ENCODE assay signal across 9 cellular contexts in the genomic region with DNA sequence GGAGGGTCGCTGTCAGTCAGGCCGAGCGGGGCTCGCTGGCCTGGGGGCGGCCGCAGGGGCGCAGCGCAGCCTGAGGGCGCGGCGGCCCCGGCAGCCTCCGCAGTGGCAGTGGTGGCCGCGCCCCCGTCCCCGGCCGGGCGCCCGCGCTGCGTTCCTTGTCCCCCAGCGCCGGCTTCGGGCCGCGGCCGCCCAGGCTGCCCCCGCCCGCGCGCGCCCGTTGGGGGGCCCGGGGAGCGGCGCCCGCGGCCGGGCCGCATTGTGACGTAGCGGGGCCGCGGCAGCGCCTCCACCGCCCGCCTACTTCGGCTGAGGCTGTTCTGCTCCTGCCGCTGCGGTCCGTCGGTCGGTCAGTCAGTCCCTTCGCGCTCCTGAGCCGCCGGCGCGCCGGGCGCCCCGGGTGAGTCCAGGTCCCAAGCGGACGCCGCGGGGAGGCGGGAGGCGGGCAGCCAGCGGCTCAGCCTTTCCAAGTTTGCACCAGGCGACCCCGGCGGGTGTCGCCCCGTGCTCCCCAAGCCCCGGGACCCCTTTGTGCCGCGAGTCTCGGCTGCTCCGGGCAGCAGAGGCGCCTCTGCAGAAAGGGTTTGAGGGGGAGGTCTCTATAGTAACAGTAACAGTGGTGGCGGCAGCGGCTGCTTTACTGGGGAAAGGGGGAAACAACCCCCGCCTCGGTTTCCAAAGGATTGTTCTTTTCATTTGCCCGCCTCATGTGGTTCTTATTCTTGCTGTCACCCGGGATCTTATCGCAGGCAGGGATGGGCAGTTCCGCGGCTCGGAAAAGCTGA. TPM values are rescaled to one million over a fixed set of nuclear protein-coding genes. Genes with fewer than 3 reads are reported as not detected.
A peak's percentile ranks its signal among the peaks of the same experiment; 100 is the strongest.
DNase-seq lines count a peak whose midpoint lies in the region; ATAC-seq, FAIRE-seq and TF ChIP-seq lines count a peak whose summit lies in the region.
"Had no signal": no experiment of that assay in that cellular context is flagged by ENCODE, and none has a peak within 500 bp of the region (broad histone marks: within the 10 kb centered on the region; RNA-seq: fewer than 3 reads in every experiment).

SNCAIP (plus strand) TSS at position 350 of the 782 bp plus-strand sequence. CDS start 78,898 bp downstream, outside the sequence.

- FAIRE-seq in astrocyte (lab: Jason Lieb, UNC) (no peak), D721Med (lab: Jason Lieb, UNC) (no peak)

- H3K4me3 ChIP-seq in HUES6 (ENCODE audit: low read depth, low read length) (peak within 1 kb of the TSS; percentile 75), astrocyte (ENCODE audit: insufficient read depth, low read depth, low read length) (peak within 1 kb of the TSS; percentile 73)

- H3K9me3 Mint-ChIP-seq in astrocyte (ENCODE audit: unreplicated experiment) = no peaks in the 10 kb centered on the region

- DNase-seq in AG08395 (ENCODE audit: low spot score) = peak; percentile 48
- peak; percentile 43 for DNase-seq in astrocyte (ENCODE audit: low read depth)
- DNase-seq in hippocampal formation (lab: John Stamatoyannopoulos, UW) = peak; percentile 31
- DNase-seq in putamen (ENCODE audit: low spot score) = peak; percentile 22
- DNase-seq in T-helper 1 cell = no peak
- DNase-seq in D721Med (ENCODE audit: insufficient read length, low spot score) = no peak

- H3K9ac ChIP-seq in HUES6 (ENCODE audit: low read length) (peak within 1 kb of the TSS; percentile 67), astrocyte (ENCODE audit: low read length) (peak within 1 kb of the TSS; percentile 86)

- peaks cover 8% of the 10 kb centered on the region for H3K4me1 Mint-ChIP-seq in astrocyte (ENCODE audit: low read depth, unreplicated experiment)

- H3K4me2 ChIP-seq in astrocyte (ENCODE audit: low read length) = peak within 1 kb of the TSS; percentile 88

- H3K4me1 ChIP-seq in HUES6 (ENCODE audit: control insufficient read depth, insufficient read depth, low read length) = peaks cover 7% of the 10 kb centered on the region
- peaks cover 8% of the 10 kb centered on the region for H3K4me1 ChIP-seq in astrocyte (ENCODE audit: insufficient read depth, low read length)

- peaks cover 40% of the 10 kb centered on the region for H3K27me3 Mint-ChIP-seq in astrocyte (ENCODE audit: low read depth, unreplicated experiment)

- no peaks in the 10 kb centered on the region for H3K36me3 ChIP-seq in HUES6 (ENCODE audit: control insufficient read depth, insufficient read depth, low read length)
- H3K36me3 ChIP-seq in astrocyte (ENCODE audit: insufficient read depth, low read length) = no peaks in the 10 kb centered on the region

- H3K27ac ChIP-seq in HUES6 (ENCODE audit: low read depth, low read length) (no peak within 1 kb of the TSS), astrocyte (ENCODE audit: low read depth, low read length) (peak within 1 kb of the TSS; percentile 12)

- ATAC-seq in GM18868 (IDR thresholded peaks at IDR 0.05; ENCODE audit: unreplicated experiment) = peak; percentile 76

- H2AFZ ChIP-seq in astrocyte (ENCODE audit: low read depth, low read length) = peak within 1 kb of the TSS; percentile 80

- peaks cover 2% of the 10 kb centered on the region; the same call in 1 of the 2 replicates for H3K9me3 ChIP-seq in HUES6 (ENCODE audit: control insufficient read depth, insufficient read depth, low read depth, low read length)
- no peaks in the 10 kb centered on the region for H3K9me3 ChIP-seq in astrocyte (ENCODE audit: insufficient read depth, low read depth, low read length)

- no peak within 1 kb of the TSS for H3K27ac Mint-ChIP-seq in astrocyte (ENCODE audit: unreplicated experiment)

- H4K20me1 ChIP-seq in astrocyte (ENCODE audit: insufficient read depth, low read length) = peaks cover 6% of the 10 kb centered on the region

- peaks cover 39% of the 10 kb centered on the region for H3K27me3 ChIP-seq in HUES6 (ENCODE audit: control insufficient read depth, insufficient read depth, low read length)
- H3K27me3 ChIP-seq in astrocyte (ENCODE audit: insufficient read depth, low read length) = no peaks in the 10 kb centered on the region

- peaks cover 2% of the 10 kb centered on the region for H3K36me3 Mint-ChIP-seq in astrocyte (ENCODE audit: low read depth, unreplicated experiment)

- H3K79me2 ChIP-seq in astrocyte (ENCODE audit: insufficient read depth, low read length) = peaks cover 14% of the 10 kb centered on the region

- no peak for TF ChIP-seq CTCF in astrocyte (IDR thresholded peaks at IDR 0.05; ENCODE audit: insufficient read depth, low read depth, low read length)
- TF ChIP-seq CTCF in D721Med (IDR thresholded peaks at IDR 0.05; ENCODE audit: insufficient read depth, missing control alignments) = no peak

- peak within 1 kb of the TSS; percentile 88 for H3K4me3 Mint-ChIP-seq in astrocyte (ENCODE audit: unreplicated experiment)

RNA-seq across cellular contexts. Expression of gene SNCAIP, which starts in this region (rescaled TPM):
- 0.84 and 1.7 TPM in 2 replicates for total RNA-seq in astrocyte
- total RNA-seq: mononuclear cell had no signal

Comparison
In these comparisons a context has a peak if more than half of its experiments do, and no peak if none do; other contexts are left out.
1. DNase-seq: peak in AG08395 (single experiment), astrocyte (single experiment), hippocampal formation (2 of 2) and putamen (single experiment); none in T-helper 1 cell (0 of 5) and D721Med (single experiment).